In genomic region chr20:15100506-15101160, GRCh38 we compare ENCODE assay signal across 22 cellular contexts.
DNase-seq lines count a peak whose midpoint lies in the region; ATAC-seq and TF ChIP-seq lines count a peak whose summit lies in the region.
"Had no signal": no experiment of that assay in that cellular context is flagged by ENCODE, and none has a peak within 500 bp of the region (broad histone marks: within the 10 kb centered on the region; RNA-seq: fewer than 3 reads in every experiment).

No MANE protein-coding gene starts in this region.

- no peak for TF ChIP-seq CTCF in mammary epithelial cell (conservative IDR thresholded peaks at IDR 0.05 in 1 of 2, IDR thresholded peaks at IDR 0.05 in 1 of 2; ENCODE audit: extremely low read depth in 1 of 2, insufficient read depth in 1 of 2, low read depth in 1 of 2, low read length in 2 of 2)
- TF ChIP-seq CTCF in MCF 10A (IDR thresholded peaks at IDR 0.05; ENCODE audit: unreplicated experiment), result no peak
- TF ChIP-seq CTCF in foreskin keratinocyte (conservative IDR thresholded peaks at IDR 0.05), result no peak
- no peak for TF ChIP-seq CTCF in upper lobe of right lung (IDR thresholded peaks at IDR 0.05)
- no peak for TF ChIP-seq CTCF in SK-N-SH (IDR thresholded peaks at IDR 0.05)

- H3K9me3 ChIP-seq in mammary epithelial cell (replicated peaks; ENCODE audit: insufficient read depth, low read length) (no peaks in the 10 kb centered on the region), upper lobe of right lung (no peaks in the 10 kb centered on the region), SK-N-SH (no peaks in the 10 kb centered on the region)
- H3K9me3 ChIP-seq: gastrocnemius medialis, lower lobe of right lung, transverse colon had no signal

- no peak overlapping the region for H3K27ac Mint-ChIP-seq in MCF 10A (ENCODE audit: low read depth, unreplicated experiment)
- H3K27ac Mint-ChIP-seq: CD14-positive monocyte, endodermal cell, naive B cell had no signal

- H3K9me2 ChIP-seq in SK-N-SH, result no peaks in the 10 kb centered on the region

- H2AFZ ChIP-seq in mammary epithelial cell (ENCODE audit: low read depth, low read length), result peak overlapping the region; percentile 30
- no peak overlapping the region for H2AFZ ChIP-seq in SK-N-SH (ENCODE audit: low read depth)
- H2AFZ ChIP-seq: parathyroid adenoma had no signal

- H3K4me1 ChIP-seq in mammary epithelial cell (ENCODE audit: insufficient read depth, low read length) (peaks cover 3% of the 10 kb centered on the region), foreskin keratinocyte (no peaks in the 10 kb centered on the region), upper lobe of right lung (no peaks in the 10 kb centered on the region), SK-N-SH (ENCODE audit: control insufficient read depth in 1 of 2, insufficient read depth in 2 of 2, low read depth in 1 of 2, low read length in 1 of 2) (no peaks in the 10 kb centered on the region)
- H3K4me1 ChIP-seq: gastrocnemius medialis, lower lobe of right lung, parathyroid adenoma, SJSA1, transverse colon had no signal

- no peaks in the 10 kb centered on the region for H3K36me3 Mint-ChIP-seq in MCF 10A (ENCODE audit: insufficient read depth, unreplicated experiment)
- H3K36me3 Mint-ChIP-seq: CD14-positive monocyte, naive B cell had no signal

- H3K27me3 Mint-ChIP-seq in MCF 10A (ENCODE audit: insufficient read depth, unreplicated experiment), result no peaks in the 10 kb centered on the region

- peak; percentile 71 for ATAC-seq in foreskin keratinocyte
- no peak for ATAC-seq in upper lobe of right lung
- no peak for ATAC-seq in left lobe of liver
- ATAC-seq: gastrocnemius medialis, lower lobe of right lung, PC-3 had no signal

- peaks cover 8% of the 10 kb centered on the region for H3K9me3 Mint-ChIP-seq in MCF 10A (ENCODE audit: unreplicated experiment)

- no peak overlapping the region for H3K4me2 ChIP-seq in mammary epithelial cell (ENCODE audit: insufficient read depth, low read depth, low read length)
- H3K4me2 ChIP-seq in SK-N-SH, result no peak overlapping the region

- H3F3A ChIP-seq in SK-N-SH (replicated peaks; ENCODE audit: insufficient read depth), result no peaks in the 10 kb centered on the region

- no peak for TF ChIP-seq RAD21 in SK-N-SH (IDR thresholded peaks at IDR 0.05; ENCODE audit: low read length)

- H3K36me3 ChIP-seq in mammary epithelial cell (ENCODE audit: insufficient read depth, low read length) (peaks cover 1% of the 10 kb centered on the region), upper lobe of right lung (no peaks in the 10 kb centered on the region), SK-N-SH (replicated peaks in 1 of 2; ENCODE audit: control insufficient read depth in 1 of 2, insufficient read depth in 2 of 2, low read length in 1 of 2) (no peaks in the 10 kb centered on the region)
- H3K36me3 ChIP-seq: gastrocnemius medialis, lower lobe of right lung, SJSA1, transverse colon had no signal

- H3K79me2 ChIP-seq in mammary epithelial cell (ENCODE audit: insufficient read depth, low read length) (no peaks in the 10 kb centered on the region), SK-N-SH (ENCODE audit: insufficient read depth) (no peaks in the 10 kb centered on the region)
- H3K79me2 ChIP-seq: parathyroid adenoma had no signal

- in situ Hi-C loops in mammary epithelial cell (cut with MboI; ENCODE audit: low sequenced_read_pairs in 2 of 2), result no loop called here

- peak; percentile 33 for DNase-seq in mammary epithelial cell
- DNase-seq in MCF 10A (ENCODE audit: unreplicated experiment), result no peak
- peak; percentile 33 for DNase-seq in RPMI8226
- DNase-seq in foreskin keratinocyte, result peak; percentile 26 to 55
- no peak for DNase-seq in upper lobe of right lung
- DNase-seq in stimulated activated CD8-positive, alpha-beta memory T cell treated with anti-CD3 and anti-CD28 coated beads, Interleukin-4, amount 100 ng/mL, for 48 hours, result no peak
- DNase-seq in SK-N-SH, result no peak
- no peak for DNase-seq in left lobe of liver (ENCODE audit: low spot score)
- DNase-seq: activated CD4-positive, alpha-beta T cell treated with anti-CD3 and anti-CD28 coated beads for 1 hour; endodermal cell; gastrocnemius medialis; lower lobe of right lung; naive B cell; NCI-H1048; NCI-H2107; PC-3; transverse colon had no signal

- dilution Hi-C loops in mammary epithelial cell (cut with HindIII; ENCODE audit: low sequenced_read_pairs), result no loop called here

- no TSS peak for BruUV-seq in mammary epithelial cell (replicated peaks; lab: Mats Ljungman, UMichigan)
- no TSS peak for BruUV-seq in MCF 10A (replicated peaks; lab: Mats Ljungman, UMichigan)

- H3K4me3 ChIP-seq in mammary epithelial cell (replicated peaks in 1 of 3; ENCODE audit: insufficient read depth in 1 of 3, low read depth in 2 of 3, low read length in 3 of 3) (no peak overlapping the region), upper lobe of right lung (no peak overlapping the region), SK-N-SH (ENCODE audit: low read depth in 2 of 2, low read length in 1 of 2) (no peak overlapping the region)
- H3K4me3 ChIP-seq: gastrocnemius medialis, lower lobe of right lung, SJSA1, skin epidermis, transverse colon had no signal

- no peak overlapping the region for H3K9ac ChIP-seq in mammary epithelial cell (ENCODE audit: insufficient read depth, low read length)
- no peak overlapping the region for H3K9ac ChIP-seq in SK-N-SH
- H3K9ac ChIP-seq: parathyroid adenoma had no signal

- H3K27me3 ChIP-seq in mammary epithelial cell (ENCODE audit: insufficient read depth, low read length), result no peaks in the 10 kb centered on the region
- no peaks in the 10 kb centered on the region for H3K27me3 ChIP-seq in foreskin keratinocyte
- H3K27me3 ChIP-seq in upper lobe of right lung, result no peaks in the 10 kb centered on the region
- H3K27me3 ChIP-seq in SK-N-SH (ENCODE audit: insufficient read depth), result no peaks in the 10 kb centered on the region
- H3K27me3 ChIP-seq: gastrocnemius medialis, SJSA1, transverse colon had no signal

- H3K27ac ChIP-seq in mammary epithelial cell (ENCODE audit: insufficient read depth, low read depth, low read length) (no peak overlapping the region), foreskin keratinocyte (no peak overlapping the region), upper lobe of right lung (no peak overlapping the region), SK-N-SH (ENCODE audit: low read depth in 2 of 2, low read length in 1 of 2) (no peak overlapping the region)
- H3K27ac ChIP-seq: 22Rv1, gastrocnemius medialis, lower lobe of right lung, parathyroid adenoma, SJSA1, skin epidermis, transverse colon had no signal

- CTCF ChIA-PET in mammary epithelial cell (lab: Charles Lee; ENCODE audit: low non-redundant PET) (interaction anchor here (0.7 kb wide), 1 partner anchor 78 kb away, joined by 4 read pairs; no protein-coding TSS in a partner anchor), MCF 10A (lab: Yijun Ruan, JAX) (no interaction called here), SK-N-SH (lab: Yijun Ruan, JAX) (no interaction called here)

- no peak overlapping the region for H3K4me3 Mint-ChIP-seq in MCF 10A (ENCODE audit: unreplicated experiment)
- H3K4me3 Mint-ChIP-seq: CD14-positive monocyte, endodermal cell, naive B cell had no signal

- intact Hi-C loops in mammary epithelial cell (cut with micrococcal nuclease), result no loop called here
- intact Hi-C loops in MCF 10A (cut with micrococcal nuclease), result no loop called here
- intact Hi-C loops in upper lobe of right lung (cut with DNase I), result no loop called here

- H3K4me1 Mint-ChIP-seq in MCF 10A (ENCODE audit: insufficient read depth, unreplicated experiment), result peaks cover 5% of the 10 kb centered on the region
- H3K4me1 Mint-ChIP-seq: CD14-positive monocyte, endodermal cell, naive B cell had no signal

- no peaks in the 10 kb centered on the region for H4K20me1 ChIP-seq in mammary epithelial cell (ENCODE audit: insufficient read depth, low read length)
- no peaks in the 10 kb centered on the region for H4K20me1 ChIP-seq in SK-N-SH (ENCODE audit: insufficient read depth)

- POLR2A ChIA-PET in MCF 10A (lab: Yijun Ruan, JAX), result interaction anchor here (0.6 to 1.3 kb wide), 3 partner anchors 41 to 271 kb away, joined by 3 to 5 read pairs (median 3); no protein-coding TSS in a partner anchor
- POLR2A ChIA-PET in SK-N-SH (lab: Yijun Ruan, JAX), result no interaction called here

- TF ChIP-seq EP300 in SK-N-SH (IDR thresholded peaks at IDR 0.05; ENCODE audit: borderline replicate concordance in 1 of 2, low read depth in 1 of 2, low read length in 1 of 2), result no peak

TF ChIP-seq in SK-N-SH, 30 proteins besides CTCF, POLR2A, EP300 and RAD21 (continues in another document):
- TF ChIP-seq GATA2 (CRISPR knock-in tag; IDR thresholded peaks at IDR 0.05), result no peak
- no peak for TF ChIP-seq MEF2A (IDR thresholded peaks at IDR 0.05; ENCODE audit: borderline replicate concordance, low read depth)
- no peak for TF ChIP-seq GABPA (IDR thresholded peaks at IDR 0.05; ENCODE audit: low read depth)
- TF ChIP-seq NFIC (IDR thresholded peaks at IDR 0.05; ENCODE audit: borderline replicate concordance), result no peak
- TF ChIP-seq, protein P1, sequence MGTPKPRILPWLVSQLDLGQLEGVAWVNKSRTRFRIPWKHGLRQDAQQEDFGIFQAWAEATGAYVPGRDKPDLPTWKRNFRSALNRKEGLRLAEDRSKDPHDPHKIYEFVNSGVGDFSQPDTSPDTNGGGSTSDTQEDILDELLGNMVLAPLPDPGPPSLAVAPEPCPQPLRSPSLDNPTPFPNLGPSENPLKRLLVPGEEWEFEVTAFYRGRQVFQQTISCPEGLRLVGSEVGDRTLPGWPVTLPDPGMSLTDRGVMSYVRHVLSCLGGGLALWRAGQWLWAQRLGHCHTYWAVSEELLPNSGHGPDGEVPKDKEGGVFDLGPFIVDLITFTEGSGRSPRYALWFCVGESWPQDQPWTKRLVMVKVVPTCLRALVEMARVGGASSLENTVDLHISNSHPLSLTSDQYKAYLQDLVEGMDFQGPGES (IDR thresholded peaks at IDR 0.05; ENCODE audit: low read depth, low read length), result no peak
- TF ChIP-seq NRF1 (IDR thresholded peaks at IDR 0.05; ENCODE audit: low read depth, low read length), result no peak
- no peak for TF ChIP-seq MXI1 (IDR thresholded peaks at IDR 0.05; ENCODE audit: low read depth, low read length)
- TF ChIP-seq YY1 (IDR thresholded peaks at IDR 0.05; ENCODE audit: low read depth), result no peak
- TF ChIP-seq, protein P2, sequence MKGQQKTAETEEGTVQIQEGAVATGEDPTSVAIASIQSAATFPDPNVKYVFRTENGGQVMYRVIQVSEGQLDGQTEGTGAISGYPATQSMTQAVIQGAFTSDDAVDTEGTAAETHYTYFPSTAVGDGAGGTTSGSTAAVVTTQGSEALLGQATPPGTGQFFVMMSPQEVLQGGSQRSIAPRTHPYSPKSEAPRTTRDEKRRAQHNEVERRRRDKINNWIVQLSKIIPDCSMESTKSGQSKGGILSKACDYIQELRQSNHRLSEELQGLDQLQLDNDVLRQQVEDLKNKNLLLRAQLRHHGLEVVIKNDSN (IDR thresholded peaks at IDR 0.05; ENCODE audit: borderline replicate concordance, low read depth), result no peak
- no peak for TF ChIP-seq POLR2AphosphoS5 (IDR thresholded peaks at IDR 0.05; ENCODE audit: low read depth, low read length)
- TF ChIP-seq TEAD4 (IDR thresholded peaks at IDR 0.05; ENCODE audit: borderline replicate concordance, insufficient read depth), result no peak
- TF ChIP-seq SMC3 (IDR thresholded peaks at IDR 0.05; ENCODE audit: low read depth, low read length), result no peak

Comparison
In these comparisons a context has a peak if more than half of its experiments do, and no peak if none do; other contexts are left out.
1. DNase-seq: peak in mammary epithelial cell (single experiment), RPMI8226 (single experiment) and foreskin keratinocyte (2 of 2); none in MCF 10A (single experiment), upper lobe of right lung (single experiment), stimulated activated CD8-positive, alpha-beta memory T cell treated with anti-CD3 and anti-CD28 coated beads, Interleukin-4, amount 100 ng/mL, for 48 hours (single experiment), SK-N-SH (single experiment) and left lobe of liver (single experiment).